In genomic region chr19:29743681-29744080, GRCh38 we compare ENCODE assay signal across 35 cellular contexts.
"Had no signal": no experiment of that assay in that cellular context is flagged by ENCODE, and none has a peak within 500 bp of the region (broad histone marks: within the 10 kb centered on the region; RNA-seq: fewer than 3 reads in every experiment).

No MANE protein-coding gene starts in this region.

- H3K9me3 ChIP-seq: MG63 had no signal

- H3K27me3 ChIP-seq: MG63 had no signal

- H3K27ac ChIP-seq: KMS-11 had no signal

- DNase-seq: Karpas-422, Kasumi-1, MG63, MM.1S, MV-4-11, NCI-H1048, NCI-H1092, NCI-H1092 treated with DMSO at 0.1 percent for 48 hours, NCI-H1105, NCI-H1105 treated with DMSO at 0.1 percent for 48 hours, NCI-H1417, NCI-H1417 treated with DMSO at 0.1 percent for 48 hours, NCI-H1436, NCI-H1436 treated with DMSO at 0.1 percent for 48 hours, NCI-H146, NCI-H1694, NCI-H1694 treated with DMSO at 0.1 percent for 48 hours, NCI-H187, NCI-H187 treated with DMSO at 0.1 percent for 48 hours, NCI-H1930, NCI-H2029, NCI-H2029 treated with DMSO at 0.1 percent for 48 hours, NCI-H2081, NCI-H2081 treated with DMSO at 0.1 percent for 48 hours, NCI-H2107, NCI-H2171, NCI-H2171 treated with DMSO at 0.1 percent for 48 hours, NCI-H2227 treated with DMSO at 0.1 percent for 48 hours, NCI-H226, NCI-H345, NCI-H446, NCI-H446 treated with DMSO at 0.1 percent for 48 hours, NCI-H510A, NCI-H510A treated with DMSO at 0.1 percent for 48 hours had no signal

- H3K36me3 ChIP-seq: MG63 had no signal

- H3K4me3 ChIP-seq: MG63 had no signal
